In genomic region chr2:200845194-200845593, GRCh38 we compare ENCODE assay signal across 37 cellular contexts.
"Had no signal": no experiment of that assay in that cellular context is flagged by ENCODE, and none has a peak within 500 bp of the region (broad histone marks: within the 10 kb centered on the region; RNA-seq: fewer than 3 reads in every experiment).

No MANE protein-coding gene starts in this region.

- H3K27me3 Mint-ChIP-seq: activated B cell treated with CpG ODN at 0.5 μM for 24 hours; activated CD4-positive, alpha-beta memory T cell treated with anti-CD3 and anti-CD28 coated beads for 36 hours; activated naive CD8-positive, alpha-beta T cell treated with anti-CD3 and anti-CD28 coated beads for 36 hours; activated T-helper 17 cell treated with anti-CD3 and anti-CD28 coated beads, Interleukin-2, amount 50 U/mL, for 72 hours; IgD-negative memory B cell had no signal

- H3K27me3 ChIP-seq: ascending aorta, Peyer's patch, SJSA1 had no signal

- ATAC-seq: activated T-helper 17 cell treated with anti-CD3 and anti-CD28 coated beads, Interleukin-2, amount 50 U/mL, for 72 hours; PC-3 had no signal

- H3K9me3 Mint-ChIP-seq: activated B cell treated with CpG ODN at 0.5 μM for 24 hours; activated CD4-positive, alpha-beta memory T cell treated with anti-CD3 and anti-CD28 coated beads for 36 hours; activated naive CD8-positive, alpha-beta T cell treated with anti-CD3 and anti-CD28 coated beads for 36 hours; activated T-cell treated with anti-CD3 and anti-CD28 coated beads, Interleukin-2, amount 50 U/mL, for 4 hours; activated T-helper 17 cell treated with anti-CD3 and anti-CD28 coated beads, Interleukin-2, amount 50 U/mL, for 72 hours; IgD-negative memory B cell; T-helper 1 cell treated with Interleukin-12 subunit alpha and Interleukin-12 subunit beta and Interleukin-4 antibody, amounts not matched to agents 30 μg/mL and 1 μg/mL, for 36 hours; T-helper 2 cell treated with Interferon-gamma antibody and Interleukin-4, amounts not matched to agents 5 μg/mL and 100 μg/mL, for 36 hours had no signal

- H3K9me3 ChIP-seq: ascending aorta, Peyer's patch, SJSA1, SK-N-SH had no signal

- H3K27ac Mint-ChIP-seq: activated B cell treated with CpG ODN at 0.5 μM for 24 hours; activated CD4-positive, alpha-beta memory T cell treated with anti-CD3 and anti-CD28 coated beads for 36 hours; activated naive CD8-positive, alpha-beta T cell treated with anti-CD3 and anti-CD28 coated beads for 36 hours; activated T-helper 17 cell treated with anti-CD3 and anti-CD28 coated beads, Interleukin-2, amount 50 U/mL, for 72 hours; IgD-negative memory B cell; T-helper 1 cell treated with Interleukin-12 subunit alpha and Interleukin-12 subunit beta and Interleukin-4 antibody, amounts not matched to agents 30 μg/mL and 1 μg/mL, for 36 hours; T-helper 2 cell treated with Interferon-gamma antibody and Interleukin-4, amounts not matched to agents 5 μg/mL and 100 μg/mL, for 36 hours had no signal

- H3K4me3 ChIP-seq: ascending aorta, Peyer's patch, SJSA1 had no signal

- H3K27ac ChIP-seq: ascending aorta, Peyer's patch, SJSA1, VCaP had no signal

- H3K4me2 ChIP-seq: SK-N-SH had no signal

- H3K9ac ChIP-seq: SK-N-SH had no signal

- H3K36me3 ChIP-seq: Peyer's patch, SJSA1 had no signal

- H3K4me3 Mint-ChIP-seq: activated B cell treated with CpG ODN at 0.5 μM for 24 hours; activated CD4-positive, alpha-beta memory T cell treated with anti-CD3 and anti-CD28 coated beads for 36 hours; activated naive CD8-positive, alpha-beta T cell treated with anti-CD3 and anti-CD28 coated beads for 36 hours; activated T-cell treated with anti-CD3 and anti-CD28 coated beads, Interleukin-2, amount 50 U/mL, for 4 hours; activated T-helper 17 cell treated with anti-CD3 and anti-CD28 coated beads, Interleukin-2, amount 50 U/mL, for 72 hours; IgD-negative memory B cell; T-helper 1 cell treated with Interleukin-12 subunit alpha and Interleukin-12 subunit beta and Interleukin-4 antibody, amounts not matched to agents 30 μg/mL and 1 μg/mL, for 36 hours; T-helper 2 cell treated with Interferon-gamma antibody and Interleukin-4, amounts not matched to agents 5 μg/mL and 100 μg/mL, for 36 hours had no signal

- DNase-seq: activated B cell treated with CpG ODN at 0.5 μM for 24 hours; activated CD4-positive, alpha-beta memory T cell treated with anti-CD3 and anti-CD28 coated beads for 36 hours; activated CD4-positive, alpha-beta T cell treated with anti-CD3 and anti-CD28 coated beads for 4 hours; activated CD4-positive, alpha-beta T cell treated with anti-CD3 and anti-CD28 coated beads, Interleukin-2, amount 50 U/mL, for 1 hour; activated CD4-positive, CD25-positive, alpha-beta regulatory T cell treated with anti-CD3 and anti-CD28 coated beads, Interleukin-2, amount 50 U/mL, for 72 hours; activated effector memory CD4-positive, alpha-beta T cell treated with anti-CD3 and anti-CD28 coated beads, Interleukin-2, amount 50 U/mL, for 16 hours; activated naive CD4-positive, alpha-beta T cell; activated naive CD4-positive, alpha-beta T cell treated with anti-CD3 and anti-CD28 coated beads, Interleukin-2, amount 50 U/mL, for 16 hours; activated naive CD8-positive, alpha-beta T cell treated with anti-CD3 and anti-CD28 coated beads for 36 hours; activated T-cell treated with anti-CD3 and anti-CD28 coated beads for 4 hours; activated T-cell treated with anti-CD3 and anti-CD28 coated beads, Interleukin-2, amount 50 U/mL, for 4 hours; amniotic stem cell; Karpas-422; KBM-7; NCI-H1105; NCI-H1417 treated with DMSO at 0.1 percent for 48 hours; NCI-H187 treated with DMSO at 0.1 percent for 48 hours; NCI-H2081; NCI-H2171 treated with DMSO at 0.1 percent for 48 hours; NCI-H2227 treated with DMSO at 0.1 percent for 48 hours; NCI-H446; NCI-H510A treated with DMSO at 0.1 percent for 48 hours; NCI-H526 treated with DMSO at 0.1 percent for 48 hours; NCI-H774; NK-92 treated with Interleukin-12 subunit alpha and Interleukin-12 subunit beta, amount 100 ng/mL, for 24 hours; PC-3; Peyer's patch; RPMI8226; SHP77 treated with DMSO at 0.1 percent for 48 hours; SK-N-SH had no signal

- H3K4me1 Mint-ChIP-seq: activated B cell treated with CpG ODN at 0.5 μM for 24 hours; activated naive CD8-positive, alpha-beta T cell treated with anti-CD3 and anti-CD28 coated beads for 36 hours; IgD-negative memory B cell had no signal

- H3K4me1 ChIP-seq: ascending aorta, Peyer's patch, SJSA1 had no signal
